In genomic region chr18:56235061-56235772, GRCh38 we compare ENCODE assay signal across 11 cellular contexts.
A peak's percentile ranks its signal among the peaks of the same experiment; 100 is the strongest.
DNase-seq lines count a peak whose midpoint lies in the region; ATAC-seq, FAIRE-seq and TF ChIP-seq lines count a peak whose summit lies in the region.
"Had no signal": no experiment of that assay in that cellular context is flagged by ENCODE, and none has a peak within 500 bp of the region (broad histone marks: within the 10 kb centered on the region; RNA-seq: fewer than 3 reads in every experiment).

No MANE protein-coding gene starts in this region.

- POLR2A ChIA-PET in activated CD8-positive, alpha-beta T cell treated with anti-CD3 and anti-CD28 coated beads, Interleukin-2, amount 10 ng/mL, durations not matched to agents 7 days and 5 days (lab: Charles Lee), result no interaction called here

- DNase-seq in ELF-1 (ENCODE audit: low read depth, low spot score) (peak; percentile 37), astrocyte (ENCODE audit: low read depth) (peak; percentile 55), GM13977 (ENCODE audit: low spot score) (no peak), GM19240 (ENCODE audit: insufficient read length, low spot score) (no peak)
- no peak for DNase-seq in natural killer cell treated with Interleukin-12 subunit alpha and Interleukin-12 subunit beta and Interleukin-15 and Interleukin-18, amount 100 ng/mL, for 72 hours (ENCODE audit: low spot score)
- no peak for DNase-seq in activated CD8-positive, alpha-beta T cell treated with anti-CD3 and anti-CD28 coated beads, Interleukin-2, amount 10 ng/mL, durations not matched to agents 7 days and 5 days
- DNase-seq: NCI-H1105, T-helper 9 cell had no signal

- no peak overlapping the region for H2AFZ ChIP-seq in astrocyte (ENCODE audit: low read depth, low read length)
- H2AFZ ChIP-seq: parathyroid adenoma had no signal

- H3K4me3 Mint-ChIP-seq in astrocyte (ENCODE audit: unreplicated experiment), result no peak overlapping the region
- H3K4me3 Mint-ChIP-seq in natural killer cell treated with Interleukin-12 subunit alpha and Interleukin-12 subunit beta and Interleukin-15 and Interleukin-18, amount 100 ng/mL, for 72 hours, result no peak overlapping the region
- no peak overlapping the region for H3K4me3 Mint-ChIP-seq in activated CD8-positive, alpha-beta T cell treated with anti-CD3 and anti-CD28 coated beads, Interleukin-2, amount 10 ng/mL, durations not matched to agents 7 days and 5 days

- CTCF ChIA-PET in activated CD8-positive, alpha-beta T cell treated with anti-CD3 and anti-CD28 coated beads, Interleukin-2, amount 10 ng/mL, durations not matched to agents 7 days and 5 days (lab: Charles Lee), result no interaction called here

- H3K9me3 ChIP-seq in astrocyte (ENCODE audit: insufficient read depth, low read depth, low read length), result peaks cover 3% of the 10 kb centered on the region

- peaks cover 8% of the 10 kb centered on the region for H3K4me1 ChIP-seq in astrocyte (ENCODE audit: insufficient read depth, low read length)
- H3K4me1 ChIP-seq: parathyroid adenoma had no signal

- no peak overlapping the region for H3K9ac ChIP-seq in astrocyte (ENCODE audit: low read length)
- H3K9ac ChIP-seq: parathyroid adenoma had no signal

- no peak overlapping the region for H3K4me3 ChIP-seq in astrocyte (ENCODE audit: insufficient read depth, low read depth, low read length)

- no peak overlapping the region for H3K27ac Mint-ChIP-seq in astrocyte (ENCODE audit: unreplicated experiment)
- H3K27ac Mint-ChIP-seq in natural killer cell treated with Interleukin-12 subunit alpha and Interleukin-12 subunit beta and Interleukin-15 and Interleukin-18, amount 100 ng/mL, for 72 hours, result no peak overlapping the region
- H3K27ac Mint-ChIP-seq in activated CD8-positive, alpha-beta T cell treated with anti-CD3 and anti-CD28 coated beads, Interleukin-2, amount 10 ng/mL, durations not matched to agents 7 days and 5 days, result no peak overlapping the region

- no peaks in the 10 kb centered on the region for H3K27me3 ChIP-seq in astrocyte (ENCODE audit: insufficient read depth, low read length)

- H3K36me3 Mint-ChIP-seq in astrocyte (ENCODE audit: low read depth, unreplicated experiment), result no peaks in the 10 kb centered on the region
- H3K36me3 Mint-ChIP-seq in natural killer cell treated with Interleukin-12 subunit alpha and Interleukin-12 subunit beta and Interleukin-15 and Interleukin-18, amount 100 ng/mL, for 72 hours, result peaks cover 3% of the 10 kb centered on the region
- H3K36me3 Mint-ChIP-seq in activated CD8-positive, alpha-beta T cell treated with anti-CD3 and anti-CD28 coated beads, Interleukin-2, amount 10 ng/mL, durations not matched to agents 7 days and 5 days (ENCODE audit: low read depth), result no peaks in the 10 kb centered on the region

- no peak for FAIRE-seq in astrocyte (lab: Jason Lieb, UNC)

- ATAC-seq in GM21390 (IDR thresholded peaks at IDR 0.05; ENCODE audit: unreplicated experiment), result peak; percentile 80
- ATAC-seq in HG03175 (IDR thresholded peaks at IDR 0.05; ENCODE audit: unreplicated experiment), result peak; percentile 75
- no peak for ATAC-seq in natural killer cell treated with Interleukin-12 subunit alpha and Interleukin-12 subunit beta and Interleukin-15 and Interleukin-18, amount 100 ng/mL, for 72 hours
- no peak for ATAC-seq in activated CD8-positive, alpha-beta T cell treated with anti-CD3 and anti-CD28 coated beads, Interleukin-2, amount 10 ng/mL, durations not matched to agents 7 days and 5 days

- in situ Hi-C loops in GM13977 (cut with MboI; ENCODE audit: low pct_unique_long_range_greater_than_20kb, low sequenced_read_pairs, unreplicated experiment), result no loop called here

- no peaks in the 10 kb centered on the region for H3K27me3 Mint-ChIP-seq in astrocyte (ENCODE audit: low read depth, unreplicated experiment)
- peaks cover 3 to 8% of the 10 kb centered on the region in 2 donors for H3K27me3 Mint-ChIP-seq in natural killer cell treated with Interleukin-12 subunit alpha and Interleukin-12 subunit beta and Interleukin-15 and Interleukin-18, amount 100 ng/mL, for 72 hours
- H3K27me3 Mint-ChIP-seq in activated CD8-positive, alpha-beta T cell treated with anti-CD3 and anti-CD28 coated beads, Interleukin-2, amount 10 ng/mL, durations not matched to agents 7 days and 5 days (ENCODE audit: low read depth), result peaks cover 10% of the 10 kb centered on the region

- H3K36me3 ChIP-seq in astrocyte (ENCODE audit: insufficient read depth, low read length), result no peaks in the 10 kb centered on the region

- peak overlapping the region; percentile 7 for H3K4me2 ChIP-seq in astrocyte (ENCODE audit: low read length)

- H3K27ac ChIP-seq in astrocyte (ENCODE audit: low read depth, low read length), result no peak overlapping the region
- H3K27ac ChIP-seq: parathyroid adenoma had no signal

- peaks cover 11% of the 10 kb centered on the region for H3K9me3 Mint-ChIP-seq in astrocyte (ENCODE audit: unreplicated experiment)
- H3K9me3 Mint-ChIP-seq in natural killer cell treated with Interleukin-12 subunit alpha and Interleukin-12 subunit beta and Interleukin-15 and Interleukin-18, amount 100 ng/mL, for 72 hours, result peaks cover 17% of the 10 kb centered on the region
- H3K9me3 Mint-ChIP-seq in activated CD8-positive, alpha-beta T cell treated with anti-CD3 and anti-CD28 coated beads, Interleukin-2, amount 10 ng/mL, durations not matched to agents 7 days and 5 days (ENCODE audit: insufficient read depth), result no peaks in the 10 kb centered on the region

- no peaks in the 10 kb centered on the region for H4K20me1 ChIP-seq in astrocyte (ENCODE audit: insufficient read depth, low read length)

- peaks cover 18% of the 10 kb centered on the region for H3K4me1 Mint-ChIP-seq in astrocyte (ENCODE audit: low read depth, unreplicated experiment)
- H3K4me1 Mint-ChIP-seq in natural killer cell treated with Interleukin-12 subunit alpha and Interleukin-12 subunit beta and Interleukin-15 and Interleukin-18, amount 100 ng/mL, for 72 hours (ENCODE audit: low read depth in 2 of 2), result no peaks in the 10 kb centered on the region
- H3K4me1 Mint-ChIP-seq in activated CD8-positive, alpha-beta T cell treated with anti-CD3 and anti-CD28 coated beads, Interleukin-2, amount 10 ng/mL, durations not matched to agents 7 days and 5 days (ENCODE audit: low read depth), result no peaks in the 10 kb centered on the region

- no peaks in the 10 kb centered on the region for H3K79me2 ChIP-seq in astrocyte (ENCODE audit: insufficient read depth, low read length)
- H3K79me2 ChIP-seq: parathyroid adenoma had no signal

- TF ChIP-seq CTCF in astrocyte (IDR thresholded peaks at IDR 0.05; ENCODE audit: insufficient read depth, low read depth, low read length), result no peak
- no peak for TF ChIP-seq CTCF in GM13977 (IDR thresholded peaks at IDR 0.05; ENCODE audit: extremely low read depth, insufficient read depth, missing control alignments)

Comparison
In these comparisons a context has a peak if more than half of its experiments do, and no peak if none do; other contexts are left out.
1. DNase-seq: peak in ELF-1 (single experiment) and astrocyte (single experiment); none in GM13977 (single experiment), natural killer cell treated with Interleukin-12 subunit alpha and Interleukin-12 subunit beta and Interleukin-15 and Interleukin-18, amount 100 ng/mL, for 72 hours (single experiment), GM19240 (single experiment) and activated CD8-positive, alpha-beta T cell treated with anti-CD3 and anti-CD28 coated beads, Interleukin-2, amount 10 ng/mL, durations not matched to agents 7 days and 5 days (single experiment).
2. ATAC-seq: peak in GM21390 (single experiment) and HG03175 (single experiment); none in natural killer cell treated with Interleukin-12 subunit alpha and Interleukin-12 subunit beta and Interleukin-15 and Interleukin-18, amount 100 ng/mL, for 72 hours (0 of 2) and activated CD8-positive, alpha-beta T cell treated with anti-CD3 and anti-CD28 coated beads, Interleukin-2, amount 10 ng/mL, durations not matched to agents 7 days and 5 days (single experiment).